ENCODE assay signal across 1 cellular context in the genomic region with DNA sequence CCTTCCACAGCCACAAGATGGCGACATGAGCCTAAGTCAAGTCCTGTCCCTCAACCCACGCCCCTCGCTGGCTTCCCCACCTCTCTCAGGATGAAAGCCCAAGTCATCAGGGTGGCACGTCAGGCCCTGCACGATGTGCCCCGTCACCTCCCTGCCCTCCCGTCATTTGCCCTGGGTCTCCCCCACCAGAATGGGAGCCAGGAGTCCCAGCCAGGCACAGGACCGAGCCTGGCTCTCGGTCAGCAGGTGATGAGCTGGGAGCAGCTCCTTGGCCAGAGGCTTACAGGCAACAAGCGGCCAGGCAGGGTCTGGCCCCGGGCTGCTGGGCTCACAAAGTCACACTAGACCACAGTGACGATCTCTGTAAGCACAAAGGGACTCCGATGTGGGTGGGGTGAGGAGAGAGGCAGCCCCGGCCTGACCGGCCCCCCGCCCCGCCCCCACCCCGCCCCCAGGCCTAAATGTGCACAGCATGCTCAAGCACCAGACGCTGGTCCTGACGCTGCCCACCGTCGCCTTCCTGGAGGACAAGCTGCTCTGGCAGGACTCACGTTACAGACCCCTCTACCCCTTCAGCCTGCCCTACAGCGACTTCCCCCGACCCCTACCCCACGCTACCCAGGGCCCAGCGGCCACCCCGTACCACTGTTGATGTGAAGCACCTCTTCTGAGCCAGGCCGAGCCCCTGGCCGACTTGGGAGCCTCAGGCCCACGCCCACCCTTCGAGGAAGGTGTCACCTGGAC.
A peak's percentile ranks its signal among the peaks of the same experiment; 100 is the strongest.
TF ChIP-seq lines count a peak whose summit lies in the region.

No MANE protein-coding gene starts in this region.

TF ChIP-seq in IMR-90, 13 proteins besides CTCF, POLR2A, EP300 and RAD21:
- TF ChIP-seq SMC3 (IDR thresholded peaks at IDR 0.05; ENCODE audit: low read depth, low read length), result peak; percentile 62
- no peak for TF ChIP-seq BHLHE40 (IDR thresholded peaks at IDR 0.05; ENCODE audit: low read depth, low read length)
